ENCODE assay signal across 22 cellular contexts in genomic region chr11:61054513-61054912, GRCh38. TPM values are rescaled to one million over a fixed set of nuclear protein-coding genes. Genes with fewer than 3 reads are reported as not detected.
"Had no signal": no experiment of that assay in that cellular context is flagged by ENCODE, and none has a peak within 500 bp of the region (broad histone marks: within the 10 kb centered on the region; RNA-seq: fewer than 3 reads in every experiment).

No MANE protein-coding gene starts in this region.

- H3K36me3 Mint-ChIP-seq: immature natural killer cell had no signal

- H3K4me3 Mint-ChIP-seq: immature natural killer cell; stimulated activated naive B cell treated with anti-CD40 and anti-IgM and Interleukin-4, amounts not matched to agents 10 μg/mL and 1 μg/mL and 100 μg/mL, for 72 hours; T-helper 1 cell treated with Interleukin-12 subunit alpha and Interleukin-12 subunit beta and Interleukin-4 antibody, amounts not matched to agents 30 μg/mL and 1 μg/mL, for 36 hours had no signal

- H3K9me3 Mint-ChIP-seq: immature natural killer cell; stimulated activated naive B cell treated with anti-CD40 and anti-IgM and Interleukin-4, amounts not matched to agents 10 μg/mL and 1 μg/mL and 100 μg/mL, for 72 hours; T-helper 1 cell treated with Interleukin-12 subunit alpha and Interleukin-12 subunit beta and Interleukin-4 antibody, amounts not matched to agents 30 μg/mL and 1 μg/mL, for 36 hours had no signal

- H3K27ac Mint-ChIP-seq: stimulated activated naive B cell treated with anti-CD40 and anti-IgM and Interleukin-4, amounts not matched to agents 10 μg/mL and 1 μg/mL and 100 μg/mL, for 72 hours had no signal

- H3K27me3 Mint-ChIP-seq: stimulated activated naive B cell treated with anti-CD40 and anti-IgM and Interleukin-4, amounts not matched to agents 10 μg/mL and 1 μg/mL and 100 μg/mL, for 72 hours had no signal

- DNase-seq: activated CD4-positive, alpha-beta T cell treated with anti-CD3 and anti-CD28 coated beads, Interleukin-2, amount 50 U/mL, for 1 hour; activated naive CD4-positive, alpha-beta T cell treated with anti-CD3 and anti-CD28 coated beads, Interleukin-2, amount 50 U/mL, for 16 hours; cerebellar nuclear complex; cortex of kidney; effector CD8-positive, alpha-beta T cell; gastrocnemius medialis; immature natural killer cell; kidney glomerular epithelial cell; left ventricle myocardium inferior; mammary epithelial cell; occipital lobe; posterior cingulate gyrus; spleen; stimulated activated CD4-positive, alpha-beta T cell treated with anti-CD3 and anti-CD28 coated beads, Interleukin-4, amount 100 ng/mL, for 4 hours; stimulated activated naive B cell treated with anti-CD40 and anti-IgM and Interleukin-4, amounts not matched to agents 10 μg/mL and 1 μg/mL and 100 μg/mL, for 72 hours; substantia nigra; tibial artery had no signal

- ATAC-seq: gastrocnemius medialis; stimulated activated naive B cell treated with anti-CD40 and anti-IgM and Interleukin-4, amounts not matched to agents 10 μg/mL and 1 μg/mL and 100 μg/mL, for 72 hours had no signal

- H3K4me1 Mint-ChIP-seq: immature natural killer cell had no signal

RNA-seq across cellular contexts. Expression of gene CD5, which starts 47.8 kb away (rescaled TPM):
- total RNA-seq: bronchial epithelial cell, mammary epithelial cell, myocyte, occipital lobe, renal cortical epithelial cell, urinary bladder had no signal
